18 cellular contexts compared by ENCODE assay signal in the genomic region with DNA sequence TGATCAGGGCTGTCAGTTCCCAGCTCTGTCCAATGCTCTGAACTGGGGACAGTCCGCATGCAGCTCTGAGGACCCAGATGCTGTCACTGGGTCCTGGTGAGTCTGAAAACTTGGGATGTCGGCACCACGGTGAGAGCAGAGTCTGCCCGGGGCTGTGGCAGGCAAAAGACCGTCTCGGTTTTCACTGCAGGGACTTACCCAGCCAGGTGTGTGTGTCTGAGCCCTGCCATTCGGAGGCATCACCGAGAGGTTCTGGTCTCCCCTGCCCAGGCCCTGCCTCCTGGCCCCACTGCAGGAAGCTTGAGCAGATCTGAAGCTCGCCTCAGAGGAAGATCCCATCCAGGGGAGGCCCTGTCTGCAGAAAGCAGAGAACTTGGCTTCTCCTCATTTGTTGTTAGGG. TPM values are rescaled to one million over a fixed set of nuclear protein-coding genes. Genes with fewer than 3 reads are reported as not detected.
DNase-seq lines count a peak whose midpoint lies in the region; ATAC-seq and TF ChIP-seq lines count a peak whose summit lies in the region.
"Had no signal": no experiment of that assay in that cellular context is flagged by ENCODE, and none has a peak within 500 bp of the region (broad histone marks: within the 10 kb centered on the region; RNA-seq: fewer than 3 reads in every experiment).

No MANE protein-coding gene starts in this region.

- intact Hi-C loops in activated T-helper 2 cell treated with anti-CD3 and anti-CD28 coated beads, Interferon-gamma antibody, Interleukin-2, Interleukin-4, amounts not matched to agents 10 μg/mL and 5 μg/mL and 100 μg/mL, durations not matched to agents 14 hours and 24 hours and 36 hours (cut with micrococcal nuclease), result no loop called here
- intact Hi-C loops in upper lobe of right lung (cut with DNase I), result no loop called here
- intact Hi-C loops in OCI-LY7 (cut with micrococcal nuclease; ENCODE audit: unreplicated experiment), result no loop called here

- H3K4me2 ChIP-seq in GM23338, result peak overlapping the region; percentile 44; the same call in 1 of the 2 replicates
- no peak overlapping the region for H3K4me2 ChIP-seq in OCI-LY7 (ENCODE audit: low read length)

- H3K36me3 Mint-ChIP-seq in GM23338 (ENCODE audit: low read depth), result no peaks in the 10 kb centered on the region
- H3K36me3 Mint-ChIP-seq in WTC11, result no peaks in the 10 kb centered on the region
- no peaks in the 10 kb centered on the region for H3K36me3 Mint-ChIP-seq in activated T-helper 2 cell treated with anti-CD3 and anti-CD28 coated beads, Interferon-gamma antibody, Interleukin-2, Interleukin-4, amounts not matched to agents 10 μg/mL and 5 μg/mL and 100 μg/mL, durations not matched to agents 14 hours and 24 hours and 36 hours (ENCODE audit: low read depth)
- H3K36me3 Mint-ChIP-seq: CD8-positive, alpha-beta T cell had no signal

- H3K27ac Mint-ChIP-seq in GM23338 (no peak overlapping the region), WTC11 (no peak overlapping the region)
- no peak overlapping the region for H3K27ac Mint-ChIP-seq in activated T-helper 2 cell treated with anti-CD3 and anti-CD28 coated beads, Interferon-gamma antibody, Interleukin-2, Interleukin-4, amounts not matched to agents 10 μg/mL and 5 μg/mL and 100 μg/mL, durations not matched to agents 14 hours and 24 hours and 36 hours
- H3K27ac Mint-ChIP-seq: CD8-positive, alpha-beta T cell had no signal

- H3F3A ChIP-seq in GM23338 (replicated peaks; ENCODE audit: low read depth), result no peaks in the 10 kb centered on the region

- H2AFZ ChIP-seq in GM23338 (peak overlapping the region; percentile 95), neuron (ENCODE audit: low read depth, low read length) (peak overlapping the region; percentile 69), OCI-LY7 (ENCODE audit: low read length) (no peak overlapping the region)

- POLR2A ChIA-PET in WTC11 (lab: Charles Lee) (no interaction called here), OCI-LY7 (lab: Charles Lee) (no interaction called here)

- H4K20me1 ChIP-seq in GM23338 (replicated peaks; ENCODE audit: insufficient read depth) (no peaks in the 10 kb centered on the region), OCI-LY7 (ENCODE audit: insufficient read depth, low read length) (no peaks in the 10 kb centered on the region)

- ATAC-seq in GM23338 (peak; percentile 26), WTC11 (peak; percentile 6; the same call in 1 of the 2 replicates), upper lobe of right lung (no peak)
- ATAC-seq: CD8-positive, alpha-beta T cell; K562 had no signal

- H3K4me3 ChIP-seq in GM23338 (no peak overlapping the region), neuron (ENCODE audit: low read length) (no peak overlapping the region), upper lobe of right lung (no peak overlapping the region), OCI-LY7 (ENCODE audit: low read depth, low read length, poor library complexity, severe bottlenecking) (no peak overlapping the region)
- H3K4me3 ChIP-seq: K562 had no signal

- H3K27me3 ChIP-seq in GM23338 (ENCODE audit: insufficient read depth) (0 out of 2 replicates have a peak, but pooled peaks cover under 1% of the 10 kb centered on the region), neuron (ENCODE audit: insufficient read depth, low read length) (no peaks in the 10 kb centered on the region), upper lobe of right lung (no peaks in the 10 kb centered on the region)
- H3K27me3 ChIP-seq: BE2C had no signal

- peaks cover 24% of the 10 kb centered on the region for H3K4me1 Mint-ChIP-seq in GM23338
- peaks cover 22% of the 10 kb centered on the region for H3K4me1 Mint-ChIP-seq in WTC11
- no peaks in the 10 kb centered on the region for H3K4me1 Mint-ChIP-seq in activated T-helper 2 cell treated with anti-CD3 and anti-CD28 coated beads, Interferon-gamma antibody, Interleukin-2, Interleukin-4, amounts not matched to agents 10 μg/mL and 5 μg/mL and 100 μg/mL, durations not matched to agents 14 hours and 24 hours and 36 hours (ENCODE audit: low read depth)

- DNase-seq in DMS153 (lab: John Stamatoyannopoulos, UW) (peak; percentile 29), DMS153 treated with DMSO at 0.1 percent for 48 hours (lab: John Stamatoyannopoulos, UW; ENCODE audit: unreplicated experiment) (no peak), GM23338 (ENCODE audit: low spot score) (no peak), WTC11 (ENCODE audit: low spot score) (no peak), upper lobe of right lung (no peak), OCI-LY7 (ENCODE audit: low spot score) (no peak)
- DNase-seq in activated T-helper 2 cell treated with anti-CD3 and anti-CD28 coated beads, Interferon-gamma antibody, Interleukin-2, Interleukin-4, amounts not matched to agents 10 μg/mL and 5 μg/mL and 100 μg/mL, durations not matched to agents 14 hours and 24 hours and 36 hours (ENCODE audit: low spot score), result no peak
- DNase-seq: CD8-positive, alpha-beta T cell; GDM1; MV-4-11; NCI-H2171; NCI-H446; NCI-H774 had no signal

- H3K36me3 ChIP-seq in GM23338 (ENCODE audit: insufficient read depth), result no peaks in the 10 kb centered on the region
- no peaks in the 10 kb centered on the region for H3K36me3 ChIP-seq in neuron (ENCODE audit: insufficient read depth, low read length)
- no peaks in the 10 kb centered on the region for H3K36me3 ChIP-seq in upper lobe of right lung
- H3K36me3 ChIP-seq in OCI-LY7 (ENCODE audit: insufficient read depth, low read length), result no peaks in the 10 kb centered on the region
- H3K36me3 ChIP-seq: BE2C had no signal

- no TSS peak for BruUV-seq in OCI-LY7 (replicated peaks; lab: Mats Ljungman, UMichigan)

- CTCF ChIA-PET in WTC11 (lab: Charles Lee), result interaction anchor here (0.7 to 3.8 kb wide), 12 partner anchors 10 to 57 kb away, joined by 3 to 25 read pairs (median 7); no protein-coding TSS in a partner anchor
- CTCF ChIA-PET in OCI-LY7 (lab: Charles Lee; ENCODE audit: unreplicated experiment), result no interaction called here

- H3K9me3 Mint-ChIP-seq in GM23338 (no peaks in the 10 kb centered on the region; the same call in 2 of the 3 replicates), WTC11 (no peaks in the 10 kb centered on the region)
- H3K9me3 Mint-ChIP-seq in activated T-helper 2 cell treated with anti-CD3 and anti-CD28 coated beads, Interferon-gamma antibody, Interleukin-2, Interleukin-4, amounts not matched to agents 10 μg/mL and 5 μg/mL and 100 μg/mL, durations not matched to agents 14 hours and 24 hours and 36 hours, result no peaks in the 10 kb centered on the region
- H3K9me3 Mint-ChIP-seq: CD8-positive, alpha-beta T cell had no signal

- H3K9me2 ChIP-seq in GM23338 (ENCODE audit: insufficient read depth) (no peaks in the 10 kb centered on the region), OCI-LY7 (ENCODE audit: insufficient read depth, low read length) (no peaks in the 10 kb centered on the region)

- H3K4me1 ChIP-seq in GM23338 (ENCODE audit: insufficient read depth), result peaks cover 8% of the 10 kb centered on the region
- H3K4me1 ChIP-seq in neuron (ENCODE audit: insufficient read depth, low read length), result peaks cover 14% of the 10 kb centered on the region
- H3K4me1 ChIP-seq in upper lobe of right lung, result no peaks in the 10 kb centered on the region
- H3K4me1 ChIP-seq in OCI-LY7 (ENCODE audit: insufficient read depth, low read length, poor library complexity, severe bottlenecking), result no peaks in the 10 kb centered on the region
- H3K4me1 ChIP-seq: BE2C had no signal

- H3K27ac ChIP-seq in GM23338 (ENCODE audit: low read depth) (no peak overlapping the region), upper lobe of right lung (no peak overlapping the region), OCI-LY7 (ENCODE audit: low read depth, low read length, poor library complexity, severe bottlenecking) (no peak overlapping the region)
- H3K27ac ChIP-seq: 22Rv1 had no signal

- H3K4me3 Mint-ChIP-seq in GM23338 (no peak overlapping the region), WTC11 (no peak overlapping the region)
- no peak overlapping the region for H3K4me3 Mint-ChIP-seq in activated T-helper 2 cell treated with anti-CD3 and anti-CD28 coated beads, Interferon-gamma antibody, Interleukin-2, Interleukin-4, amounts not matched to agents 10 μg/mL and 5 μg/mL and 100 μg/mL, durations not matched to agents 14 hours and 24 hours and 36 hours (ENCODE audit: low read depth)
- H3K4me3 Mint-ChIP-seq: CD8-positive, alpha-beta T cell had no signal

- no peak for TF ChIP-seq CTCF in GM23338 (conservative IDR thresholded peaks at IDR 0.05; ENCODE audit: low read depth in 2 of 2)
- TF ChIP-seq CTCF in WTC11 (IDR thresholded peaks at IDR 0.05), result no peak
- TF ChIP-seq CTCF in upper lobe of right lung (IDR thresholded peaks at IDR 0.05), result no peak
- no peak for TF ChIP-seq CTCF in OCI-LY7 (conservative IDR thresholded peaks at IDR 0.05; ENCODE audit: low read length)

- no peaks in the 10 kb centered on the region for H3K79me2 ChIP-seq in GM23338 (replicated peaks; ENCODE audit: insufficient read depth)
- no peaks in the 10 kb centered on the region for H3K79me2 ChIP-seq in OCI-LY7 (ENCODE audit: insufficient read depth, low read depth, low read length)

- H3K27me3 Mint-ChIP-seq in GM23338 (ENCODE audit: insufficient read depth, low read depth, poor library complexity), result peaks cover 13% of the 10 kb centered on the region
- peaks cover 73% of the 10 kb centered on the region for H3K27me3 Mint-ChIP-seq in WTC11 (ENCODE audit: low read depth)
- no peaks in the 10 kb centered on the region for H3K27me3 Mint-ChIP-seq in activated T-helper 2 cell treated with anti-CD3 and anti-CD28 coated beads, Interferon-gamma antibody, Interleukin-2, Interleukin-4, amounts not matched to agents 10 μg/mL and 5 μg/mL and 100 μg/mL, durations not matched to agents 14 hours and 24 hours and 36 hours (ENCODE audit: low read depth)

- H3K9me3 ChIP-seq in neuron (ENCODE audit: low read length) (no peaks in the 10 kb centered on the region), upper lobe of right lung (no peaks in the 10 kb centered on the region), OCI-LY7 (ENCODE audit: low read length) (no peaks in the 10 kb centered on the region)
- H3K9me3 ChIP-seq: BE2C had no signal

RNA-seq across cellular contexts. Expression of gene TP53AIP1, which starts 5.2 kb away (rescaled TPM):
- 0.07 TPM in 1 of 2 replicates, not detected in the other for total RNA-seq in GM23338 (2014; rRNA removed; shearing (Covaris generic))
- not detected in 2 replicates for polyA plus RNA-seq in GM23338 (2016; fragmentation: Nextera tagmentation; extraction: Ambion mirVana)
- 0.07 TPM in 1 of 3 replicates, not detected in the others for total RNA-seq in WTC11 (2021)
- total RNA-seq in activated T-helper 2 cell treated with anti-CD3 and anti-CD28 coated beads, Interferon-gamma antibody, Interleukin-2, Interleukin-4, amounts not matched to agents 10 μg/mL and 5 μg/mL and 100 μg/mL, durations not matched to agents 14 hours and 24 hours and 36 hours, result not detected in 2 replicates
- not detected for total RNA-seq in upper lobe of right lung
- total RNA-seq in OCI-LY7 (2014; rRNA removed; shearing (Covaris generic)), result not detected in 2 replicates
- not detected in 2 replicates for total RNA-seq in OCI-LY7 (2022)
- total RNA-seq: K562 had no signal
- polyA plus RNA-seq: AG04450, K562 had no signal

RNA-seq across cellular contexts. Expression of gene KCNJ5, which starts 46.3 kb away (rescaled TPM):
- total RNA-seq in GM23338 (2014; rRNA removed; shearing (Covaris generic)), result not detected in 2 replicates
- not detected in 2 replicates for polyA plus RNA-seq in GM23338 (2016; fragmentation: Nextera tagmentation; extraction: Ambion mirVana)
- total RNA-seq in WTC11 (2021), result 0.09 to 0.23 TPM (median 0.22 TPM) in 3 replicates
- not detected in 2 replicates for total RNA-seq in activated T-helper 2 cell treated with anti-CD3 and anti-CD28 coated beads, Interferon-gamma antibody, Interleukin-2, Interleukin-4, amounts not matched to agents 10 μg/mL and 5 μg/mL and 100 μg/mL, durations not matched to agents 14 hours and 24 hours and 36 hours
- 8.5 TPM for total RNA-seq in upper lobe of right lung
- total RNA-seq in OCI-LY7 (2014; rRNA removed; shearing (Covaris generic)), result not detected in 2 replicates
- not detected in 2 replicates for total RNA-seq in OCI-LY7 (2022)
- total RNA-seq: CD8-positive, alpha-beta T cell had no signal
- polyA plus RNA-seq: AG04450, K562 had no signal
